ENCODE assay signal across 7 cellular contexts in the genomic region with DNA sequence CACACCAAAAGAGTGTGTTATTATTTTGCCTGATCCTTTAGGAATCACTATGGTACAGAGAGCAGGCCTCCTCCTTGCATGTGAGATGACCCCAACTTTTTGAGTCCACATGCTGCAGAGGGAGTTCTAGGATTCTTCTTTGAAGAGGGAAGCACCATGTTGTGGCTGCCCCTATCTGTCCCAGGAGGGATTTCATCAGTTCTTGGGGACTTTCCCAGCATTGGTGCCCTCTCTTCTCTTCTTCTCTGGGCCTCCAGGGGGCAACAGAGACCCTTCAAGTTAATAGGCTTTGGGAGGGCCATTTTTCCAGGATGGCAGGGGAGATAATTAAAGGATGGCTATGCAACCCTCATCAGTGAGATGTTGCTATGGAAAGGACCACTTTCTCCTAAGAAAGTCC. TPM values are rescaled to one million over a fixed set of nuclear protein-coding genes. Genes with fewer than 3 reads are reported as not detected.
A peak's percentile ranks its signal among the peaks of the same experiment; 100 is the strongest.
DNase-seq lines count a peak whose midpoint lies in the region; ATAC-seq, FAIRE-seq and TF ChIP-seq lines count a peak whose summit lies in the region.

No MANE protein-coding gene starts in this region.

- ATAC-seq in HG03135 (IDR thresholded peaks at IDR 0.05; ENCODE audit: unreplicated experiment) (peak; percentile 94), left lobe of liver (no peak)

- no peaks in the 10 kb centered on the region for H3K27me3 ChIP-seq in kidney epithelial cell (ENCODE audit: control insufficient read depth, insufficient read depth, low read length)
- peaks cover 0 to 2% of the 10 kb centered on the region in 2 donors for H3K27me3 ChIP-seq in small intestine (ENCODE audit: control insufficient read depth in 2 of 2, insufficient read depth in 2 of 2, low read length in 2 of 2)

- no peak for FAIRE-seq in small intestine (lab: Jason Lieb, UNC)

- H3K36me3 ChIP-seq in kidney epithelial cell (ENCODE audit: control insufficient read depth, insufficient read depth, low read length) (no peaks in the 10 kb centered on the region), small intestine (ENCODE audit: control insufficient read depth in 2 of 2, insufficient read depth in 2 of 2, low read length in 2 of 2) (no peaks in the 10 kb centered on the region)

- H3K4me1 ChIP-seq in small intestine (ENCODE audit: control insufficient read depth in 2 of 2, insufficient read depth in 1 of 2, low read depth in 1 of 2, low read length in 1 of 2) = peaks cover 0 to 4% of the 10 kb centered on the region in 2 donors

- no peaks in the 10 kb centered on the region for H3K9me3 ChIP-seq in small intestine (ENCODE audit: control insufficient read depth, low read depth)

- TF ChIP-seq CTCF in kidney epithelial cell (IDR thresholded peaks at IDR 0.05; ENCODE audit: insufficient read depth, low read length, poor library complexity, severe bottlenecking) = peak; percentile 45

- DNase-seq in ELR (ENCODE audit: low read depth) (peak; percentile 82), GM19238 (ENCODE audit: insufficient read length, low spot score) (peak; percentile 15), SK-N-DZ (ENCODE audit: low spot score) (peak; percentile 1), kidney epithelial cell (ENCODE audit: low read depth) (no peak), left lobe of liver (ENCODE audit: low spot score) (no peak), small intestine (no peak)

- H3K27ac ChIP-seq in small intestine (ENCODE audit: low read depth in 1 of 2, low read length in 1 of 2) = no peak overlapping the region

- H3K4me3 ChIP-seq in kidney epithelial cell (ENCODE audit: low read depth, low read length) (no peak overlapping the region), small intestine (ENCODE audit: low read depth in 1 of 2, low read length in 2 of 2) (no peak overlapping the region)

RNA-seq across cellular contexts. Expression of gene MMP1, which starts 3.6 kb away (rescaled TPM):
- polyA plus RNA-seq in SK-N-DZ (2014; cell fraction: cytosol; rRNA removed) = not detected in 2 replicates
- polyA plus RNA-seq in SK-N-DZ (2014; cell fraction: nucleus; rRNA removed) = not detected in 2 replicates
- total RNA-seq in kidney epithelial cell (3.7 and 6.0 TPM in 2 replicates), left lobe of liver (not detected)
- 10 to 100 TPM in 1 of 3 donors, 1 to 10 TPM in 1, under 1 TPM in 1; 0.45 to 63.4 (median 4.6) TPM for polyA plus RNA-seq in small intestine

RNA-seq across cellular contexts. Expression of gene MMP10, which starts 14.0 kb away (rescaled TPM):
- polyA plus RNA-seq in SK-N-DZ (2014; cell fraction: cytosol; rRNA removed) = not detected in 2 replicates
- not detected in 2 replicates for polyA plus RNA-seq in SK-N-DZ (2014; cell fraction: nucleus; rRNA removed)
- total RNA-seq in kidney epithelial cell = 4.8 and 8.7 TPM in 2 replicates
- not detected for total RNA-seq in left lobe of liver
- 1 to 10 TPM in 1 of 3 donors, not detected in 2; 4.9 TPM for polyA plus RNA-seq in small intestine

RNA-seq across cellular contexts. Expression of gene MMP3, which starts 49.0 kb away (rescaled TPM):
- polyA plus RNA-seq in SK-N-DZ (2014; cell fraction: cytosol; rRNA removed) = not detected in 2 replicates
- polyA plus RNA-seq in SK-N-DZ (2014; cell fraction: nucleus; rRNA removed) = not detected in 2 replicates
- not detected in 2 replicates for total RNA-seq in kidney epithelial cell
- total RNA-seq in left lobe of liver = not detected
- polyA plus RNA-seq in small intestine = 10 to 100 TPM in 1 of 3 donors, 1 to 10 TPM in 1, not detected in 1; 1.1 to 28.2 TPM

Comparison
In these comparisons a context has a peak if more than half of its experiments do, and no peak if none do; other contexts are left out.
1. DNase-seq: peak in ELR (single experiment), GM19238 (single experiment) and SK-N-DZ (single experiment); none in kidney epithelial cell (single experiment), left lobe of liver (single experiment) and small intestine (single experiment).